Comparison of ENCODE assay signal across 8 cellular contexts in the genomic region with DNA sequence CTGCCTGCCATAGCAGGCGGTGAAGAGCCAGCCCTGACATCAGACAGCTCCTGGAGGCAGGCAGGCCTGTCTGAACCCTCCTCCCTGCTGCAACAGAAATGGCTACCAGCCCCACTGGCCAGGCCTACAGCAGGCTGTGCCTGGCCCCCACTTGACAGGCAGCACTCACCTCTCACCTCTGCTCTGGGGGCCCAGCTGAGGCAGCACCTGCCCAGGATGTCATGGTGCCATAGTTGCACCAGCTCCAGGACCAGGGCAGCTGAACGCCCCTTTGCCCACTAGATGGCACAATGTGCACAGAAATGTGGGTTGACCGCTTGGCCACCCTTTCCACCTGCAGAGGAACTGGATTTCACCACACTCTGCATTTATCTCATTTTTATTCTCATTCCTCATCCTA. TPM values are rescaled to one million over a fixed set of nuclear protein-coding genes. Genes with fewer than 3 reads are reported as not detected.
DNase-seq lines count a peak whose midpoint lies in the region; ATAC-seq and TF ChIP-seq lines count a peak whose summit lies in the region.

No MANE protein-coding gene starts in this region.

- H3K4me3 ChIP-seq in NB4 (ENCODE audit: low read depth, low read length) (no peak overlapping the region), adrenal gland (no peak overlapping the region), right atrium auricular region (no peak overlapping the region), gastrocnemius medialis (no peak overlapping the region)

- TF ChIP-seq CTCF in NB4 (IDR thresholded peaks at IDR 0.05; ENCODE audit: low read depth, low read length) = peak; percentile 80
- peak; percentile 59 to 95 (median 90) for TF ChIP-seq CTCF in adrenal gland (IDR thresholded peaks at IDR 0.05)
- TF ChIP-seq CTCF in right atrium auricular region (IDR thresholded peaks at IDR 0.05) = peak; percentile 63 to 84
- peak; percentile 83 to 88 (median 86) for TF ChIP-seq CTCF in gastrocnemius medialis (IDR thresholded peaks at IDR 0.05 in 4 of 5, conservative IDR thresholded peaks at IDR 0.05 in 1 of 5)

- H3K4me1 ChIP-seq in adrenal gland (replicated peaks in 1 of 2) (no peaks in the 10 kb centered on the region), right atrium auricular region (peaks cover 0 to 13% of the 10 kb centered on the region in 2 donors), gastrocnemius medialis (peaks cover 7 to 12% of the 10 kb centered on the region in 2 donors)

- H3K36me3 Mint-ChIP-seq in T-helper 17 cell (ENCODE audit: low read depth) = peaks cover 7% of the 10 kb centered on the region

- H3K4me1 Mint-ChIP-seq in T-helper 17 cell = peaks cover 19% of the 10 kb centered on the region

- no peaks in the 10 kb centered on the region for H3K36me3 ChIP-seq in adrenal gland (replicated peaks in 1 of 2)
- no peaks in the 10 kb centered on the region for H3K36me3 ChIP-seq in right atrium auricular region
- peaks cover 0 to 7% of the 10 kb centered on the region in 2 donors for H3K36me3 ChIP-seq in gastrocnemius medialis

- in situ Hi-C loops in gastrocnemius medialis (cut with MboI; ENCODE audit: low sequenced_read_pairs in 4 of 4) = loop anchor here (25.0 kb wide), 1 partner anchor 434 kb away; no protein-coding TSS in a partner anchor

- H3K27ac ChIP-seq in adrenal gland = no peak overlapping the region
- H3K27ac ChIP-seq in right atrium auricular region = no peak overlapping the region
- peak overlapping the region in 1 of 4 donors; percentile 37 for H3K27ac ChIP-seq in gastrocnemius medialis

- H3K27me3 Mint-ChIP-seq in T-helper 17 cell = no peaks in the 10 kb centered on the region

- ATAC-seq in GM18907 (IDR thresholded peaks at IDR 0.05; ENCODE audit: unreplicated experiment) (peak; percentile 67), T-helper 17 cell (peak; percentile 95), gastrocnemius medialis (peak; percentile 77 to 86)

- peak overlapping the region; percentile 80 for H3K27ac Mint-ChIP-seq in T-helper 17 cell

- no peak for TF ChIP-seq POLR2A in NB4 (IDR thresholded peaks at IDR 0.05; ENCODE audit: extremely low read depth, insufficient read length)
- no peak for TF ChIP-seq POLR2A in adrenal gland (IDR thresholded peaks at IDR 0.05)
- no peak for TF ChIP-seq POLR2A in gastrocnemius medialis (IDR thresholded peaks at IDR 0.05)

- DNase-seq in AML-193 (lab: John Stamatoyannopoulos, UW) (peak; percentile 86 to 87), NB4 (ENCODE audit: low read depth) (peak; percentile 77), T-helper 17 cell (peak; percentile 51 to 72 (median 55)), adrenal gland (peak; percentile 82 to 92 (median 83)), right atrium auricular region (ENCODE audit: low spot score) (peak; percentile 77), gastrocnemius medialis (peak; percentile 56 to 74), NCI-H1048 (lab: John Stamatoyannopoulos, UW) (no peak)

- peak overlapping the region; percentile 36 for H3K4me3 Mint-ChIP-seq in T-helper 17 cell

- 8 to 43% (median 22%) methylated on average over 2 to 3 of the region's 3 CpGs for WGBS in adrenal gland, 4 donors

- H3K27me3 ChIP-seq in adrenal gland (no peaks in the 10 kb centered on the region), right atrium auricular region (no peaks in the 10 kb centered on the region), gastrocnemius medialis (no peaks in the 10 kb centered on the region)

- H3K9me3 ChIP-seq in T-helper 17 cell (ENCODE audit: control insufficient read depth, low read length, poor library complexity, severe bottlenecking) (no peaks in the 10 kb centered on the region), adrenal gland (replicated peaks in 1 of 3) (no peaks in the 10 kb centered on the region), right atrium auricular region (no peaks in the 10 kb centered on the region), gastrocnemius medialis (no peaks in the 10 kb centered on the region)

- intact Hi-C loops in adrenal gland (cut with DNase I) = loop anchor here in 1 of 2 donors (2.0 to 10.0 kb wide), 3 partner anchors 54 to 241 kb away; no protein-coding TSS in a partner anchor
- intact Hi-C loops in gastrocnemius medialis (cut with DNase I; ENCODE audit: low total_unique reads) = loop anchor here (1.0 to 5.0 kb wide), 3 partner anchors 36 to 241 kb away; no protein-coding TSS in a partner anchor

RNA-seq across cellular contexts. Expression of a gene that starts 30.6 kb away (rescaled TPM):
- total RNA-seq in T-helper 17 cell = 10 to 100 TPM; 13.2 to 13.7 TPM
- 10 to 100 TPM; 29.0 to 58.3 (median 45.5) TPM for total RNA-seq in adrenal gland
- 10 to 100 TPM; 22.0 to 77.0 (median 64.4) TPM for polyA plus RNA-seq in adrenal gland
- total RNA-seq in right atrium auricular region = 10 to 100 TPM; 44.1 to 45.9 TPM
- 100 to 1,000 TPM; 100 to 180 (median 152) TPM for total RNA-seq in gastrocnemius medialis

RNA-seq across cellular contexts. Expression of a gene that starts 30.7 kb away (rescaled TPM):
- total RNA-seq in T-helper 17 cell (10 to 100 TPM; 25.6 to 27.1 TPM), adrenal gland (10 to 100 TPM; 28.1 to 51.7 (median 37.8) TPM), right atrium auricular region (10 to 100 TPM; 29.2 to 37.1 TPM), gastrocnemius medialis (10 to 100 TPM; 27.2 to 71.9 (median 43.7) TPM)
- 10 to 100 TPM; 18.1 to 49.8 (median 33.2) TPM for polyA plus RNA-seq in adrenal gland
